ENCODE assay signal across 2 cellular contexts in the genomic region with DNA sequence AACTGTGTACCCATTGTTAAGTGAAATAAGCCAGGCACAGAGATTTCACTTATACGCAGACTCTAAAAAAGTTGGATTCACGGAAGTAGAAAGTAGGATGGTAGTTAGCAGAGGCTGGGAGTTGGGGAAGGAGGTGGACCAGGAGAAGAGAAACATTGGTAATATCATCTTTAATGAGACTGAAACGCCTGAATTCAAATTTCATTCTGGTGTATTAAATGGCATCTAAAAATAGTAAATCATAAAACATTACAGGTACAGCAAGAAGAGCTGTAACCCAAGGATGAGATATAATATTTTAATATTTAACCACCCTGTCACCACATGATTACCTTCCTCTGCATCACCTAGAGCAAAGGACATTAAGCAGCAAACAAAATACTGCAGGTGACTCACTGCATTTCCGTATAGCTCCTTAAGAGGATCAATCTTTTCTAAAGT.
TF ChIP-seq lines count a peak whose summit lies in the region.

No MANE protein-coding gene starts in this region.

TF ChIP-seq in SK-N-SH, 30 proteins besides CTCF, POLR2A, EP300 and RAD21 (continued from another document):
- no peak for TF ChIP-seq CHD2 (IDR thresholded peaks at IDR 0.05; ENCODE audit: low read length, partially characterized antibody)
- TF ChIP-seq MXI1 (IDR thresholded peaks at IDR 0.05; ENCODE audit: low read depth, low read length) = no peak

TF ChIP-seq in SK-N-SH treated with all-trans-retinoic acid at 6 μM for 48 hours, 23 proteins besides CTCF, POLR2A, EP300 and RAD21 (continued from another document):
- TF ChIP-seq, protein P1, sequence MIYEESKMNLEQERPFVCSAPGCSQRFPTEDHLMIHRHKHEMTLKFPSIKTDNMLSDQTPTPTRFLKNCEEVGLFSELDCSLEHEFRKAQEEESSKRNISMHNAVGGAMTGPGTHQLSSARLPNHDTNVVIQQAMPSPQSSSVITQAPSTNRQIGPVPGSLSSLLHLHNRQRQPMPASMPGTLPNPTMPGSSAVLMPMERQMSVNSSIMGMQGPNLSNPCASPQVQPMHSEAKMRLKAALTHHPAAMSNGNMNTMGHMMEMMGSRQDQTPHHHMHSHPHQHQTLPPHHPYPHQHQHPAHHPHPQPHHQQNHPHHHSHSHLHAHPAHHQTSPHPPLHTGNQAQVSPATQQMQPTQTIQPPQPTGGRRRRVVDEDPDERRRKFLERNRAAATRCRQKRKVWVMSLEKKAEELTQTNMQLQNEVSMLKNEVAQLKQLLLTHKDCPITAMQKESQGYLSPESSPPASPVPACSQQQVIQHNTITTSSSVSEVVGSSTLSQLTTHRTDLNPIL (CRISPR knock-in tag; IDR thresholded peaks at IDR 0.05; ENCODE audit: low read depth) = no peak
